1 cellular context compared by ENCODE assay signal in the genomic region with DNA sequence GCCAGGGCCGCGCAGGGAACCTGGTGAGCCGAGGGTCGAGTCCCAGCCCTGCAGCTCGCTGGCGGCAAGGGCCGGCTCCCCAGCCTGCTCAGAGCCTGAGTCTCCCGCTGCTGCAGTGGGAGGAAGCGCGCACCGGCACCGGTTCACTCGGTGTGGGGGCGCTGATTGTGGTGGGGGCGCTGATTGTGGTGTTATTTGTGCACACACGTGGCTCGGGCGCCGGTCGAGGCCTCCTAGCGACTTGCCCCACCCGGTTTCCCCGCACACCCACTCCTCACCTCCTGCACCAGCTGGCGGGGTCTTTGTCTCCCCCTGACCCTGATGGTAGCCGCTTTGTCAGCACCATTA.
A peak's percentile ranks its signal among the peaks of the same experiment; 100 is the strongest.
TF ChIP-seq lines count a peak whose summit lies in the region.

No MANE protein-coding gene starts in this region.

TF ChIP-seq in HepG2, 621 proteins besides CTCF, POLR2A, EP300 and RAD21:
- no peak for TF ChIP-seq ZNF33A (CRISPR knock-in tag; IDR thresholded peaks at IDR 0.05; ENCODE audit: borderline replicate concordance)
- TF ChIP-seq, protein P1, sequence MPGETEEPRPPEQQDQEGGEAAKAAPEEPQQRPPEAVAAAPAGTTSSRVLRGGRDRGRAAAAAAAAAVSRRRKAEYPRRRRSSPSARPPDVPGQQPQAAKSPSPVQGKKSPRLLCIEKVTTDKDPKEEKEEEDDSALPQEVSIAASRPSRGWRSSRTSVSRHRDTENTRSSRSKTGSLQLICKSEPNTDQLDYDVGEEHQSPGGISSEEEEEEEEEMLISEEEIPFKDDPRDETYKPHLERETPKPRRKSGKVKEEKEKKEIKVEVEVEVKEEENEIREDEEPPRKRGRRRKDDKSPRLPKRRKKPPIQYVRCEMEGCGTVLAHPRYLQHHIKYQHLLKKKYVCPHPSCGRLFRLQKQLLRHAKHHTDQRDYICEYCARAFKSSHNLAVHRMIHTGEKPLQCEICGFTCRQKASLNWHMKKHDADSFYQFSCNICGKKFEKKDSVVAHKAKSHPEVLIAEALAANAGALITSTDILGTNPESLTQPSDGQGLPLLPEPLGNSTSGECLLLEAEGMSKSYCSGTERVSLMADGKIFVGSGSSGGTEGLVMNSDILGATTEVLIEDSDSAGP (CRISPR knock-in tag; IDR thresholded peaks at IDR 0.05; ENCODE audit: borderline replicate concordance) = peak; percentile 16; the same call in 1 of the 2 replicates
TF ChIP-seq in HepG2: peak in this region for 1.
